Comparison of ENCODE assay signal across 30 cellular contexts in the genomic region with DNA sequence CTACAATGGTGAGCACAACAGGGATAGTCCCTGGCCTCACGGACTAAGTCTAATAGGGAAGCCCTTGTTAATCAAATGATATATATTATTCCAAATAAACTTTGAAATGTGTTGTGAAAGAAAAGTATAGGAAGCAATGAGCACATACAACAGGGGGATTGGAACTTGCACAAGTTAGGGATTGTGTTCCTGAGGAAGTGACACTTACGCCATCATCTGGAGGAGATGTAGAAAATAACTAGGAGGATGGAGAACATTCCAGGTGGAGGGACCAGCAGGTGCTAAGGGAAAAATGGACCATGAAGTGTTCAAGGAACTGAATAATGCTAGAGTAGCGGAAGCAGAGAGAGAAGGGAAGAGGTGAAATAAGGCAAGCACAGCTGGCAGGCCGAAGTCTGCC.
"Had no signal": no experiment of that assay in that cellular context is flagged by ENCODE, and none has a peak within 500 bp of the region (broad histone marks: within the 10 kb centered on the region; RNA-seq: fewer than 3 reads in every experiment).

No MANE protein-coding gene starts in this region.

- H3K36me3 ChIP-seq: adrenal gland, ascending aorta, brain microvascular endothelial cell, colonic mucosa, esophagus squamous epithelium, gastrocnemius medialis, neutrophil, ovary, prostate gland, right atrium auricular region, thyroid gland had no signal

- H3K4me3 ChIP-seq: adrenal gland, ascending aorta, colonic mucosa, dorsolateral prefrontal cortex, esophagus squamous epithelium, gastrocnemius medialis, ovary, prostate gland, right atrium auricular region, thyroid gland had no signal

- H3K9me3 ChIP-seq: adrenal gland, ascending aorta, colonic mucosa, esophagus squamous epithelium, gastrocnemius medialis, neutrophil, ovary, prostate gland, right atrium auricular region, thyroid gland had no signal

- H3K27me3 Mint-ChIP-seq: activated naive CD8-positive, alpha-beta T cell; central memory CD8-positive, alpha-beta T cell; natural killer cell treated with Interleukin-12 subunit alpha and Interleukin-12 subunit beta and Interleukin-15 and Interleukin-18, amount 100 ng/mL, for 72 hours; stimulated activated naive CD8-positive, alpha-beta T cell treated with anti-CD3 and anti-CD28 coated beads, Interleukin-15, Interleukin-2, amounts not matched to agents 100 ng/mL and 50 ng/mL, for 24 hours had no signal

- H3K36me3 Mint-ChIP-seq: natural killer cell treated with Interleukin-12 subunit alpha and Interleukin-12 subunit beta and Interleukin-15 and Interleukin-18, amount 100 ng/mL, for 72 hours had no signal

- H3K9me3 Mint-ChIP-seq: effector memory CD8-positive, alpha-beta T cell; natural killer cell treated with Interleukin-12 subunit alpha and Interleukin-12 subunit beta and Interleukin-15 and Interleukin-18, amount 100 ng/mL, for 72 hours; stimulated activated naive CD8-positive, alpha-beta T cell treated with anti-CD3 and anti-CD28 coated beads, Interleukin-15, Interleukin-2, amounts not matched to agents 100 ng/mL and 50 ng/mL, for 24 hours; T-helper 2 cell treated with Interferon-gamma antibody and Interleukin-4, amounts not matched to agents 5 μg/mL and 100 μg/mL, for 36 hours had no signal

- H3K27ac ChIP-seq: adrenal gland, ascending aorta, brain microvascular endothelial cell, colonic mucosa, dorsolateral prefrontal cortex, esophagus squamous epithelium, gastrocnemius medialis, neutrophil, ovary, prostate gland, right atrium auricular region, thyroid gland had no signal

- H3K27ac Mint-ChIP-seq: activated naive CD8-positive, alpha-beta T cell; activated T-helper 2 cell treated with anti-CD3 and anti-CD28 coated beads, Interferon-gamma antibody, Interleukin-2, Interleukin-4, amounts not matched to agents 10 μg/mL and 5 μg/mL and 100 μg/mL, durations not matched to agents 14 hours and 24 hours and 36 hours; effector memory CD8-positive, alpha-beta T cell; natural killer cell treated with Interleukin-12 subunit alpha and Interleukin-12 subunit beta and Interleukin-15 and Interleukin-18, amount 100 ng/mL, for 72 hours; stimulated activated naive CD8-positive, alpha-beta T cell treated with anti-CD3 and anti-CD28 coated beads, Interleukin-15, Interleukin-2, amounts not matched to agents 100 ng/mL and 50 ng/mL, for 24 hours; T-helper 2 cell treated with Interferon-gamma antibody and Interleukin-4, amounts not matched to agents 5 μg/mL and 100 μg/mL, for 36 hours had no signal

- ATAC-seq: activated T-cell treated with anti-CD3 and anti-CD28 coated beads, Interleukin-2, amount 50 U/mL, for 4 hours; effector memory CD8-positive, alpha-beta T cell; gastrocnemius medialis; left ventricle myocardium superior; natural killer cell treated with Interleukin-12 subunit alpha and Interleukin-12 subunit beta and Interleukin-15 and Interleukin-18, amount 100 ng/mL, for 72 hours had no signal

- H3K4me3 Mint-ChIP-seq: activated naive CD8-positive, alpha-beta T cell; activated T-cell treated with anti-CD3 and anti-CD28 coated beads, Interleukin-2, amount 50 U/mL, for 4 hours; central memory CD8-positive, alpha-beta T cell; effector memory CD8-positive, alpha-beta T cell; natural killer cell treated with Interleukin-12 subunit alpha and Interleukin-12 subunit beta and Interleukin-15 and Interleukin-18, amount 100 ng/mL, for 72 hours; stimulated activated naive CD8-positive, alpha-beta T cell treated with anti-CD3 and anti-CD28 coated beads, Interleukin-15, Interleukin-2, amounts not matched to agents 100 ng/mL and 50 ng/mL, for 24 hours; T-helper 2 cell treated with Interferon-gamma antibody and Interleukin-4, amounts not matched to agents 5 μg/mL and 100 μg/mL, for 36 hours had no signal

- DNase-seq: activated CD4-positive, alpha-beta T cell treated with anti-CD3 and anti-CD28 coated beads, Interleukin-2, amount 50 U/mL, for 4 hours; activated CD8-positive, alpha-beta memory T cell treated with anti-CD3 and anti-CD28 coated beads for 24 hours; activated CD8-positive, alpha-beta memory T cell treated with anti-CD3 and anti-CD28 coated beads, Interleukin-2, amount 50 U/mL, for 4 hours; activated naive CD4-positive, alpha-beta T cell; activated T-cell treated with anti-CD3 and anti-CD28 coated beads, Interleukin-2, amount 50 U/mL, for 4 hours; adrenal gland; brain microvascular endothelial cell; colonic mucosa; dorsolateral prefrontal cortex; effector memory CD8-positive, alpha-beta T cell; esophagus squamous epithelium; gastrocnemius medialis; head of caudate nucleus; hypothalamus; left ventricle myocardium superior; mammary epithelial cell; ovary; stimulated activated CD4-positive, alpha-beta T cell treated with anti-CD3 and anti-CD28 coated beads, Interleukin-12 subunit alpha, Interleukin-12 subunit beta, amount 100 ng/mL, for 4 hours; substantia nigra; thyroid gland had no signal

- H3K27me3 ChIP-seq: adrenal gland, ascending aorta, brain microvascular endothelial cell, colonic mucosa, dorsolateral prefrontal cortex, esophagus squamous epithelium, gastrocnemius medialis, neutrophil, ovary, right atrium auricular region, thyroid gland had no signal

- H3K4me1 Mint-ChIP-seq: central memory CD8-positive, alpha-beta T cell had no signal

- H3K4me1 ChIP-seq: adrenal gland, ascending aorta, colonic mucosa, esophagus squamous epithelium, gastrocnemius medialis, prostate gland, right atrium auricular region, thyroid gland had no signal
